In genomic region chr18:58613201-58613600, GRCh38 we compare ENCODE assay signal across 2 cellular contexts. TPM values are rescaled to one million over a fixed set of nuclear protein-coding genes. Genes with fewer than 3 reads are reported as not detected.
"Had no signal": no experiment of that assay in that cellular context is flagged by ENCODE, and none has a peak within 500 bp of the region (broad histone marks: within the 10 kb centered on the region; RNA-seq: fewer than 3 reads in every experiment).

No MANE protein-coding gene starts in this region.

RNA-seq across cellular contexts. Expression of gene ALPK2, which starts 15.7 kb away (rescaled TPM):
- total RNA-seq: posterior vena cava had no signal
- polyA plus RNA-seq: mammary epithelial cell had no signal
